Comparison of ENCODE assay signal across 1 cellular context in the genomic region with DNA sequence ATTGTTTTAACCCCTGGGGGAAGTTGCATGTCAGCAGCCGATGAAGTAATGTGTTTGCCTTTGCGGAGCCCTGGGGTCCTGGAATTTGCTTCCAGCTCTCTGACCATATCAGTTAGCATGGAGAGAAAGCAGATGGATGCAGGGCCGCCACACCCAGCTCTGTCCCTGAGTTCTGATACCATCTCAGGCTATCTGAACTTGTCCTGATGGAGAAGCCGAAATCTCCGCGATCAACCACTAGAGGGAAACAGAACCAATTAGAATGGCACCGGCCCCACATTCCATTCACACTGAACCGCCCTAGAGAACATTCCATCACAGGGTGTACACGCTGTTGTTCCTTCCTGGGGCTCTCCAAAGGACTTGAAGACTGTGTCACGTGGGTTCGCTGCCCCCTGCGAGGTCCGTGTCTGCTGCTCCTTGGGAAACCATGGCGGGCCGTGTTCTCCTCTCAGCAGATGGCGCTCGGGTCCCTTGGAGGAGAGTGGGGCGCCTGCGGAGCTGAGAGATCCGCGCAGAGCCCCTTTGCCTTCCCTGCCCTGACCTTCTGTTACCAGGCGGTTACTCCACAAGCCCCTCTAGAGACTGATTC.
TF ChIP-seq lines count a peak whose summit lies in the region.

No MANE protein-coding gene starts in this region.

TF ChIP-seq in HepG2, 621 proteins besides CTCF, POLR2A, EP300 and RAD21 (continued from another document and continues in another):
- TF ChIP-seq, protein P1, sequence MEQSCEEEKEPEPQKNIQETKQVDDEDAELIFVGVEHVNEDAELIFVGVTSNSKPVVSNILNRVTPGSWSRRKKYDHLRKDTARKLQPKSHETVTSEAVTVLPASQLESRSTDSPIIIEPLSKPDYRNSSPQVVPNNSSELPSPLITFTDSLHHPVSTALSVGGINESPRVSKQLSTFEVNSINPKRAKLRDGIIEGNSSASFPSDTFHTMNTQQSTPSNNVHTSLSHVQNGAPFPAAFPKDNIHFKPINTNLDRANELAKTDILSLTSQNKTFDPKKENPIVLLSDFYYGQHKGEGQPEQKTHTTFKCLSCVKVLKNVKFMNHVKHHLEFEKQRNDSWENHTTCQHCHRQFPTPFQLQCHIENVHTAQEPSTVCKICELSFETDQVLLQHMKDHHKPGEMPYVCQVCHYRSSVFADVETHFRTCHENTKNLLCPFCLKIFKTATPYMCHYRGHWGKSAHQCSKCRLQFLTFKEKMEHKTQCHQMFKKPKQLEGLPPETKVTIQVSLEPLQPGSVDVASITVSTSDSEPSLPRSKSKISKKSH (CRISPR knock-in tag; IDR thresholded peaks at IDR 0.05; ENCODE audit: borderline replicate concordance), result no peak; the same call in 1 of the 2 replicates
- TF ChIP-seq EEA1 (CRISPR knock-in tag; IDR thresholded peaks at IDR 0.05; ENCODE audit: borderline replicate concordance) (no peak), NFIB (CRISPR knock-in tag; IDR thresholded peaks at IDR 0.05; ENCODE audit: borderline replicate concordance) (no peak), ZNF660 (CRISPR knock-in tag; IDR thresholded peaks at IDR 0.05; ENCODE audit: borderline replicate concordance, low read depth) (no peak), KAT2B (IDR thresholded peaks at IDR 0.05; ENCODE audit: borderline replicate concordance, low read depth, low read length) (no peak), ZBED4 (CRISPR knock-in tag; IDR thresholded peaks at IDR 0.05; ENCODE audit: borderline replicate concordance) (no peak), ZNF224 (CRISPR knock-in tag; IDR thresholded peaks at IDR 0.05) (no peak), ZNF709 (CRISPR knock-in tag; IDR thresholded peaks at IDR 0.05) (no peak), ZNF644 (CRISPR knock-in tag; IDR thresholded peaks at IDR 0.05; ENCODE audit: low read depth) (no peak), NR2F2 (IDR thresholded peaks at IDR 0.05; ENCODE audit: borderline replicate concordance, low read depth) (no peak), ZNF335 (CRISPR knock-in tag; IDR thresholded peaks at IDR 0.05) (no peak), ZNF256 (CRISPR knock-in tag; conservative IDR thresholded peaks at IDR 0.05) (no peak), WIZ (CRISPR knock-in tag; IDR thresholded peaks at IDR 0.05) (no peak), MAFF (IDR thresholded peaks at IDR 0.05; ENCODE audit: low read depth, low read length) (no peak), STAT5B (CRISPR knock-in tag; IDR thresholded peaks at IDR 0.05) (no peak), SP2 (CRISPR knock-in tag; IDR thresholded peaks at IDR 0.05) (no peak), ZNF574 (CRISPR knock-in tag; IDR thresholded peaks at IDR 0.05) (peak; percentile 40; the same call in 1 of the 2 replicates), ZSCAN22 (CRISPR knock-in tag; IDR thresholded peaks at IDR 0.05) (no peak), MEIS1 (CRISPR knock-in tag; IDR thresholded peaks at IDR 0.05; ENCODE audit: borderline replicate concordance) (no peak), ATF4 (CRISPR knock-in tag; IDR thresholded peaks at IDR 0.05) (no peak), ELF4 (CRISPR knock-in tag; IDR thresholded peaks at IDR 0.05; ENCODE audit: borderline replicate concordance) (no peak), SIX4 (CRISPR knock-in tag; IDR thresholded peaks at IDR 0.05) (no peak), NR0B2 (CRISPR knock-in tag; IDR thresholded peaks at IDR 0.05) (no peak), ZNF18 (CRISPR knock-in tag; IDR thresholded peaks at IDR 0.05; ENCODE audit: insufficient replicate concordance) (peak; percentile 38), PAX8 (CRISPR knock-in tag; IDR thresholded peaks at IDR 0.05; ENCODE audit: borderline replicate concordance) (no peak), GATAD2A (CRISPR knock-in tag; IDR thresholded peaks at IDR 0.05) (peak; percentile 54), ZBTB49 (CRISPR knock-in tag; IDR thresholded peaks at IDR 0.05; ENCODE audit: borderline replicate concordance) (no peak), ZNF34 (CRISPR knock-in tag; IDR thresholded peaks at IDR 0.05; ENCODE audit: borderline replicate concordance) (no peak), ZBTB39 (CRISPR knock-in tag; IDR thresholded peaks at IDR 0.05) (0 out of 2 replicates have a peak, but pooled peaks have one; percentile 55), NFRKB (IDR thresholded peaks at IDR 0.05) (no peak), MED8 (CRISPR knock-in tag; IDR thresholded peaks at IDR 0.05; ENCODE audit: insufficient replicate concordance) (no peak), SOX5 (CRISPR knock-in tag; IDR thresholded peaks at IDR 0.05; ENCODE audit: borderline replicate concordance) (no peak), SNAPC2 (CRISPR knock-in tag; IDR thresholded peaks at IDR 0.05) (no peak)
- TF ChIP-seq, protein P2, sequence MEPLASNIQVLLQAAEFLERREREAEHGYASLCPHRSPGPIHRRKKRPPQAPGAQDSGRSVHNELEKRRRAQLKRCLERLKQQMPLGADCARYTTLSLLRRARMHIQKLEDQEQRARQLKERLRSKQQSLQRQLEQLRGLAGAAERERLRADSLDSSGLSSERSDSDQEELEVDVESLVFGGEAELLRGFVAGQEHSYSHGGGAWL (CRISPR knock-in tag; IDR thresholded peaks at IDR 0.05), result no peak
- TF ChIP-seq, protein P3, sequence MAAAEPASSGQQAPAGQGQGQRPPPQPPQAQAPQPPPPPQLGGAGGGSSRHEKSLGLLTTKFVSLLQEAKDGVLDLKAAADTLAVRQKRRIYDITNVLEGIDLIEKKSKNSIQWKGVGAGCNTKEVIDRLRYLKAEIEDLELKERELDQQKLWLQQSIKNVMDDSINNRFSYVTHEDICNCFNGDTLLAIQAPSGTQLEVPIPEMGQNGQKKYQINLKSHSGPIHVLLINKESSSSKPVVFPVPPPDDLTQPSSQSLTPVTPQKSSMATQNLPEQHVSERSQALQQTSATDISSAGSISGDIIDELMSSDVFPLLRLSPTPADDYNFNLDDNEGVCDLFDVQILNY (CRISPR knock-in tag; conservative IDR thresholded peaks at IDR 0.05), result no peak
- TF ChIP-seq, protein P4, sequence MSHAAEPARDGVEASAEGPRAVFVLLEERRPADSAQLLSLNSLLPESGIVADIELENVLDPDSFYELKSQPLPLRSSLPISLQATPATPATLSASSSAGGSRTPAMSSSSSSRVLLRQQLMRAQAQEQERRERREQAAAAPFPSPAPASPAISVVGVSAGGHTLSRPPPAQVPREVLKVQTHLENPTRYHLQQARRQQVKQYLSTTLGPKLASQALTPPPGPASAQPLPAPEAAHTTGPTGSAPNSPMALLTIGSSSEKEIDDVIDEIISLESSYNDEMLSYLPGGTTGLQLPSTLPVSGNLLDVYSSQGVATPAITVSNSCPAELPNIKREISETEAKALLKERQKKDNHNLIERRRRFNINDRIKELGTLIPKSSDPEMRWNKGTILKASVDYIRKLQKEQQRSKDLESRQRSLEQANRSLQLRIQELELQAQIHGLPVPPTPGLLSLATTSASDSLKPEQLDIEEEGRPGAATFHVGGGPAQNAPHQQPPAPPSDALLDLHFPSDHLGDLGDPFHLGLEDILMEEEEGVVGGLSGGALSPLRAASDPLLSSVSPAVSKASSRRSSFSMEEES (CRISPR knock-in tag; IDR thresholded peaks at IDR 0.05), result no peak
- TF ChIP-seq, protein P5, sequence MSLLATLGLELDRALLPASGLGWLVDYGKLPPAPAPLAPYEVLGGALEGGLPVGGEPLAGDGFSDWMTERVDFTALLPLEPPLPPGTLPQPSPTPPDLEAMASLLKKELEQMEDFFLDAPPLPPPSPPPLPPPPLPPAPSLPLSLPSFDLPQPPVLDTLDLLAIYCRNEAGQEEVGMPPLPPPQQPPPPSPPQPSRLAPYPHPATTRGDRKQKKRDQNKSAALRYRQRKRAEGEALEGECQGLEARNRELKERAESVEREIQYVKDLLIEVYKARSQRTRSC (CRISPR knock-in tag; IDR thresholded peaks at IDR 0.05; ENCODE audit: low read depth), result no peak
